16 cellular contexts compared by ENCODE assay signal in the genomic region with DNA sequence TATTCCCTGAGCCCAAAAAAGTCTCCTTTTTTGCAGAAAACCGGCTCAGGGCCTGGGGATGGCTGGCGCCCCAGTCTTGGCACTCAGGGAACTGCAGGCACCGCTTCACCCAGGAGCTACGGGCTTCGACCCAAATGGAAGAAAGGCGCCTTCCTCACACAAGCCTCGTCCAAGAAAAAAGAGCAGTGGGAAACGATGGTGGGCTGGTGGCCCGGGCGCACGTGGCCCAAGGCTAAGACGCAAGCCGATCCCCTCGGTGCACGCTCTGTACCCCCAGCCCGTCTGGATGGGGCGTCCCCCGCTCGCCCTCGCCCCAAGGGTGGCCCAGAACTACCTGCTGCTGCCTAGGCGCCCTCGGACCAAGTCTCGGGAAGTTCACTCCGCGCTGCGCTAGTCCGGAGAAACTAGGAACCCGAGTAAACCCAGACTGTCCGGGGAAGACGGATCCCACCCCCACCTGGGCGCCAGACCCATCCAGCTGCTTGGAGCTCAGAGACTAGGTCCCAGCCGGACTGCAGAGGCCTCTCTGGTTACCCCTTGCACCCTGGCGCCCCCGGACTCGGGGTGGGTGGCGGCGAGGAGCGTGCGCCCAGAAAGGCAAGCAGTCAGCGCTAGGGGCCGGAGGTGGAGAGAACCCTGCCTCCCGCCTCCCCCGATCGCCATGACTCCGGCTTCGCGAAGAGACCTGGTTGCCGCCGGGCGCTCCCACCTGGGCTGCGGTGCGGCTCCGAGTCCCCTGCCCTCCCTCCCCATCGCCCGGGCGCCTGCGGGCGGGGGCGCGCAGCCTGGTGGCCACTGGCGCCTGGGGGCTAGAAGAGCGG.
A peak's percentile ranks its signal among the peaks of the same experiment; 100 is the strongest.
DNase-seq lines count a peak whose midpoint lies in the region; ATAC-seq and TF ChIP-seq lines count a peak whose summit lies in the region.
"Had no signal": no experiment of that assay in that cellular context is flagged by ENCODE, and none has a peak within 500 bp of the region (broad histone marks: within the 10 kb centered on the region; RNA-seq: fewer than 3 reads in every experiment).

No MANE protein-coding gene starts in this region.

- H3K9me3 Mint-ChIP-seq in glutamatergic neuron (ENCODE audit: unreplicated experiment), result peaks cover 5% of the 10 kb centered on the region
- H3K9me3 Mint-ChIP-seq in nephron progenitor cell, result peaks cover 41% of the 10 kb centered on the region

- H3K4me1 ChIP-seq in HUES64 (ENCODE audit: insufficient read depth, low read length) (no peaks in the 10 kb centered on the region; the same call in 1 of the 2 replicates), mucosa of descending colon (ENCODE audit: low read depth) (no peaks in the 10 kb centered on the region), HAP-1 (no peaks in the 10 kb centered on the region)
- H3K4me1 ChIP-seq: psoas muscle had no signal

- TF ChIP-seq CTCF in glutamatergic neuron (IDR thresholded peaks at IDR 0.05; ENCODE audit: partially characterized antibody, unreplicated experiment), result no peak
- TF ChIP-seq CTCF in nephron progenitor cell (IDR thresholded peaks at IDR 0.05), result no peak
- no peak for TF ChIP-seq CTCF in mucosa of descending colon (IDR thresholded peaks at IDR 0.05)

- WGBS in HUES64, result 2% methylated on average over 61 of the region's 62 CpGs

- H3K4me1 Mint-ChIP-seq in glutamatergic neuron (ENCODE audit: low read depth, unreplicated experiment) (no peaks in the 10 kb centered on the region), nephron progenitor cell (peaks cover 20% of the 10 kb centered on the region)
- H3K4me1 Mint-ChIP-seq: activated naive CD4-positive, alpha-beta T cell treated with anti-CD3 and anti-CD28 coated beads, Interleukin-2, amount 50 U/mL, for 24 hours; memory B cell had no signal

- H3K9me3 ChIP-seq in HUES64 (ENCODE audit: insufficient read depth, low read depth, low read length) (peaks cover 5% of the 10 kb centered on the region; the same call in 1 of the 2 replicates), mucosa of descending colon (no peaks in the 10 kb centered on the region), HAP-1 (no peaks in the 10 kb centered on the region)
- H3K9me3 ChIP-seq: psoas muscle, thoracic aorta had no signal

- intact Hi-C loops in mucosa of descending colon (cut with DNase I, micrococcal nuclease), result no loop called here

- DNase-seq in ELF-1 (ENCODE audit: low read depth, low spot score), result peak; percentile 49
- DNase-seq in glutamatergic neuron, result peak; percentile 49
- DNase-seq in nephron progenitor cell, result peak; percentile 54
- no peak for DNase-seq in mucosa of descending colon
- DNase-seq in NCI-H1694 treated with DMSO at 0.1 percent for 48 hours (lab: John Stamatoyannopoulos, UW), result no peak
- no peak for DNase-seq in GOT3 (lab: John Stamatoyannopoulos, UW)
- no peak for DNase-seq in HAP-1 (ENCODE audit: low spot score in 2 of 2)
- DNase-seq: AML-193, DMS153, NCI-H446, psoas muscle, WERI-Rb-1 had no signal

- peaks cover 17% of the 10 kb centered on the region for H3K27me3 Mint-ChIP-seq in glutamatergic neuron (ENCODE audit: unreplicated experiment)
- H3K27me3 Mint-ChIP-seq in nephron progenitor cell (ENCODE audit: low read depth, poor library complexity), result peaks cover 55% of the 10 kb centered on the region

- H3K9ac ChIP-seq in HUES64 (ENCODE audit: low read depth, low read length), result peak overlapping the region; percentile 80

- H3K4me3 ChIP-seq in HUES64 (ENCODE audit: low read length) (peak overlapping the region; percentile 80), mucosa of descending colon (no peak overlapping the region), HAP-1 (no peak overlapping the region)
- H3K4me3 ChIP-seq: thoracic aorta had no signal

- H3K27me3 ChIP-seq in HUES64 (ENCODE audit: insufficient read depth, low read length) (peaks cover 43% of the 10 kb centered on the region), HAP-1 (ENCODE audit: low read depth) (no peaks in the 10 kb centered on the region)

- H3K36me3 ChIP-seq in HUES64 (ENCODE audit: insufficient read depth, low read length) (no peaks in the 10 kb centered on the region), mucosa of descending colon (ENCODE audit: low read depth) (no peaks in the 10 kb centered on the region), HAP-1 (replicated peaks) (no peaks in the 10 kb centered on the region)
- H3K36me3 ChIP-seq: thoracic aorta, WERI-Rb-1 had no signal

- no peak for ATAC-seq in mucosa of descending colon
- ATAC-seq: psoas muscle had no signal

- in situ Hi-C loops in HAP-1 (cut with MboI; ENCODE audit: low sequenced_read_pairs), result no loop called here

- H3K4me3 Mint-ChIP-seq in glutamatergic neuron (ENCODE audit: unreplicated experiment), result peak overlapping the region; percentile 72
- H3K4me3 Mint-ChIP-seq in nephron progenitor cell, result peak overlapping the region; percentile 77
- H3K4me3 Mint-ChIP-seq: activated naive CD4-positive, alpha-beta T cell treated with anti-CD3 and anti-CD28 coated beads, Interleukin-2, amount 50 U/mL, for 24 hours; memory B cell had no signal

- H3K36me3 Mint-ChIP-seq in glutamatergic neuron (ENCODE audit: unreplicated experiment) (peaks cover 15% of the 10 kb centered on the region), nephron progenitor cell (ENCODE audit: low read depth) (peaks cover 21% of the 10 kb centered on the region)
- H3K36me3 Mint-ChIP-seq: activated naive CD4-positive, alpha-beta T cell treated with anti-CD3 and anti-CD28 coated beads, Interleukin-2, amount 50 U/mL, for 24 hours; memory B cell had no signal

- no peak overlapping the region for H3K27ac ChIP-seq in HUES64 (ENCODE audit: low read depth, low read length)
- H3K27ac ChIP-seq: psoas muscle, thoracic aorta, WERI-Rb-1 had no signal

- H3K27ac Mint-ChIP-seq in glutamatergic neuron (ENCODE audit: unreplicated experiment) (no peak overlapping the region), nephron progenitor cell (no peak overlapping the region)
- H3K27ac Mint-ChIP-seq: activated naive CD4-positive, alpha-beta T cell treated with anti-CD3 and anti-CD28 coated beads, Interleukin-2, amount 50 U/mL, for 24 hours; memory B cell had no signal

Comparison
In these comparisons a context has a peak if more than half of its experiments do, and no peak if none do; other contexts are left out.
1. DNase-seq: peak in ELF-1 (single experiment), glutamatergic neuron (single experiment) and nephron progenitor cell (single experiment); none in mucosa of descending colon (0 of 3), NCI-H1694 treated with DMSO at 0.1 percent for 48 hours (single experiment), GOT3 (single experiment) and HAP-1 (0 of 2).